19 cellular contexts compared by ENCODE assay signal in genomic region chr12:2360630-2361170, GRCh38.
DNase-seq lines count a peak whose midpoint lies in the region; ATAC-seq and TF ChIP-seq lines count a peak whose summit lies in the region.
"Had no signal": no experiment of that assay in that cellular context is flagged by ENCODE, and none has a peak within 500 bp of the region (broad histone marks: within the 10 kb centered on the region; RNA-seq: fewer than 3 reads in every experiment).

No MANE protein-coding gene starts in this region.

- no peaks in the 10 kb centered on the region for H4K20me1 ChIP-seq in DND-41 (ENCODE audit: insufficient read depth, low read length)

- no peak for DNase-seq in DND-41
- peak; percentile 40 for DNase-seq in HuH-7 (ENCODE audit: low spot score)
- DNase-seq in astrocyte of the spinal cord (ENCODE audit: low read depth, low spot score), result no peak
- no peak for DNase-seq in mesothelial cell of epicardium (ENCODE audit: low spot score in 2 of 2, unreplicated experiment in 2 of 2)
- no peak for DNase-seq in stimulated activated CD4-positive, alpha-beta T cell treated with anti-CD3 and anti-CD28 coated beads, Interleukin-4, amount 100 ng/mL, for 24 hours
- no peak for DNase-seq in NCI-H1092 treated with DMSO at 0.1 percent for 48 hours (lab: John Stamatoyannopoulos, UW)
- no peak for DNase-seq in activated CD4-positive, CD25-positive, alpha-beta regulatory T cell treated with anti-CD3 and anti-CD28 coated beads, Interleukin-2, amount 50 U/mL, for 72 hours
- no peak for DNase-seq in A172 (ENCODE audit: low spot score)
- DNase-seq: activated T-cell treated with anti-CD3 and anti-CD28 coated beads, Interleukin-2, amount 50 U/mL, for 1 hour; anterior cingulate cortex; CD8-positive, alpha-beta T cell; effector memory CD4-positive, alpha-beta T cell; natural killer cell; NCI-H1048; NCI-H446; SHP77; testis had no signal

- peak; percentile 10 for TF ChIP-seq CTCF in DND-41 (IDR thresholded peaks at IDR 0.05; ENCODE audit: borderline replicate concordance, extremely low read depth, low read length, poor library complexity, severe bottlenecking)
- TF ChIP-seq CTCF in astrocyte of the spinal cord (IDR thresholded peaks at IDR 0.05; ENCODE audit: low read depth, low read length), result peak; percentile 33
- peak; percentile 18 for TF ChIP-seq CTCF in mesothelial cell of epicardium (IDR thresholded peaks at IDR 0.05; ENCODE audit: unreplicated experiment)

- H3K4me1 ChIP-seq in DND-41 (ENCODE audit: insufficient read depth, low read length), result peaks cover 9% of the 10 kb centered on the region
- H3K4me1 ChIP-seq: testis had no signal

- no peaks in the 10 kb centered on the region for H3K9me3 ChIP-seq in DND-41 (ENCODE audit: insufficient read depth, low read length, severe bottlenecking)
- H3K9me3 ChIP-seq: testis had no signal

- H3K27me3 ChIP-seq in DND-41 (ENCODE audit: insufficient read depth, low read length, poor library complexity), result peaks cover 10% of the 10 kb centered on the region
- H3K27me3 ChIP-seq: testis had no signal

- no peaks in the 10 kb centered on the region for H3K9me3 Mint-ChIP-seq in mesothelial cell of epicardium
- H3K9me3 Mint-ChIP-seq: CD8-positive, alpha-beta T cell; natural killer cell had no signal

- H3K4me1 Mint-ChIP-seq in mesothelial cell of epicardium, result peaks cover 34% of the 10 kb centered on the region

- H3K27ac Mint-ChIP-seq in mesothelial cell of epicardium, result peak overlapping the region; percentile 71
- H3K27ac Mint-ChIP-seq: CD8-positive, alpha-beta T cell; natural killer cell had no signal

- H3K4me3 Mint-ChIP-seq in mesothelial cell of epicardium, result no peak overlapping the region
- H3K4me3 Mint-ChIP-seq: CD8-positive, alpha-beta T cell; natural killer cell had no signal

- H3K36me3 ChIP-seq in DND-41 (ENCODE audit: insufficient read depth, low read length), result no peaks in the 10 kb centered on the region

- no peaks in the 10 kb centered on the region for H3K36me3 Mint-ChIP-seq in mesothelial cell of epicardium
- H3K36me3 Mint-ChIP-seq: CD8-positive, alpha-beta T cell; natural killer cell had no signal

- H3K4me3 ChIP-seq in DND-41 (ENCODE audit: low read depth in 1 of 2, low read length in 2 of 2), result no peak overlapping the region
- H3K4me3 ChIP-seq in astrocyte of the spinal cord (ENCODE audit: low read depth, low read length), result no peak overlapping the region
- H3K4me3 ChIP-seq: smooth muscle cell, testis had no signal

- in situ Hi-C loops in astrocyte of the spinal cord (cut with HindIII; ENCODE audit: low sequenced_read_pairs), result no loop called here

- H2AFZ ChIP-seq in DND-41 (ENCODE audit: low read depth, low read length), result no peak overlapping the region

- no peak for ATAC-seq in DND-41 (ENCODE audit: insufficient read depth, low read depth)
- ATAC-seq: CD8-positive, alpha-beta T cell; left lobe of liver; natural killer cell had no signal

- no peaks in the 10 kb centered on the region for H3K27me3 Mint-ChIP-seq in mesothelial cell of epicardium (ENCODE audit: low read depth)

- no peak overlapping the region for H3K4me2 ChIP-seq in DND-41 (ENCODE audit: insufficient read depth, low read length)
- H3K4me2 ChIP-seq: smooth muscle cell had no signal

- no peak overlapping the region for H3K27ac ChIP-seq in DND-41 (ENCODE audit: low read length)
- H3K27ac ChIP-seq: testis had no signal

- H3K9ac ChIP-seq in DND-41 (ENCODE audit: low read depth, low read length), result no peak overlapping the region

- no peaks in the 10 kb centered on the region for H3K79me2 ChIP-seq in DND-41 (ENCODE audit: insufficient read depth, low read length)
